Comparison of ENCODE assay signal across 15 cellular contexts in the genomic region with DNA sequence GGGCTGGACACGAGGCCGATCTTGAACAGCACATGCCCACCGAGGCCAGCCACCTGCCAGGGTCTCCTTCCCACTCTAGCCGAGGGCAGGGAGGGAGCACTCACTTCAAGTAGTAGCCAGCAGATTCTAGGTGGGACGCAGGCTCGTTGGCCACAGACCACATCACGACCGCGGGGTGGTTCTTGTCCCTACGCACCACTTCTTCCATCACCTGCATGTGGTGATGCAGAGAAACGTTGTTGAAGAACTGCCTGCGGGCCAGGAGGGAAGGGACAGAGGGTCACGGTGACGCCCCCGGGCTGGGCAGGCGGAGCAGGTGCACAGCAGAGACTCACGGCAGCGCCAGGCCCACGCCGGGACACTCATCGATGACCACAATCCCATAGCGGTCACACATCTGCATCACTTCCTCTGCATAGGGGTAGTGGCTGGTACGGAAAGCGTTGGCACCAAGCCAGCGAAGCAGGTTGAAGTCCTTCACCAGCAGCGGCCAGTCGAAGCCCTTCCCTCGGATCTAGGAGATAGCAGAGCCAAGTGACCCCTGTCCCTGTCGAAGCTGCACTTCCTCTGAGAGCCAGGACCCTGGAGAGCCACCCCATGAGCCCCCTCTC.
"Had no signal": no experiment of that assay in that cellular context is flagged by ENCODE, and none has a peak within 500 bp of the region (broad histone marks: within the 10 kb centered on the region; RNA-seq: fewer than 3 reads in every experiment).

No MANE protein-coding gene starts in this region.

- H3K4me3 Mint-ChIP-seq: endodermal cell, nephron had no signal

- H3K4me1 ChIP-seq: tibial artery, vagina had no signal

- H3K27ac ChIP-seq: brain microvascular endothelial cell, tibial artery, vagina had no signal

- H3K4me1 Mint-ChIP-seq: endodermal cell, nephron had no signal

- H3K4me3 ChIP-seq: tibial artery, vagina had no signal

- H3K27me3 ChIP-seq: brain microvascular endothelial cell, tibial artery, vagina had no signal

- ATAC-seq: activated naive CD4-positive, alpha-beta T cell treated with anti-CD3 and anti-CD28 coated beads, Interleukin-2, amount 50 U/mL, for 72 hours; left colon had no signal

- H3K9me3 Mint-ChIP-seq: activated naive CD4-positive, alpha-beta T cell treated with anti-CD3 and anti-CD28 coated beads, Interleukin-2, amount 50 U/mL, for 72 hours; activated T-helper 2 cell treated with anti-CD3 and anti-CD28 coated beads, Interferon-gamma antibody, Interleukin-2, Interleukin-4, amounts not matched to agents 10 μg/mL and 5 μg/mL and 100 μg/mL, durations not matched to agents 14 hours and 24 hours and 36 hours; endodermal cell; nephron had no signal

- H3K27ac Mint-ChIP-seq: activated naive CD4-positive, alpha-beta T cell treated with anti-CD3 and anti-CD28 coated beads, Interleukin-2, amount 50 U/mL, for 72 hours; activated T-helper 2 cell treated with anti-CD3 and anti-CD28 coated beads, Interferon-gamma antibody, Interleukin-2, Interleukin-4, amounts not matched to agents 10 μg/mL and 5 μg/mL and 100 μg/mL, durations not matched to agents 14 hours and 24 hours and 36 hours; endodermal cell; nephron had no signal

- DNase-seq: activated CD4-positive, alpha-beta T cell treated with anti-CD3 and anti-CD28 coated beads for 48 hours; activated T-cell treated with anti-CD3 and anti-CD28 coated beads for 4 hours; brain microvascular endothelial cell; cerebellar nuclear complex; dermis blood vessel endothelial cell; endodermal cell; glutamatergic neuron; left colon; stimulated activated CD4-positive, alpha-beta T cell treated with anti-CD3 and anti-CD28 coated beads, Interleukin-15, amount 100 ng/mL, for 24 hours; stimulated activated CD4-positive, alpha-beta T cell treated with anti-CD3 and anti-CD28 coated beads, Interleukin-4, amount 100 ng/mL, for 4 hours had no signal

- H3K9me3 ChIP-seq: tibial artery, vagina had no signal
